ENCODE assay signal across 1 cellular context in the genomic region with DNA sequence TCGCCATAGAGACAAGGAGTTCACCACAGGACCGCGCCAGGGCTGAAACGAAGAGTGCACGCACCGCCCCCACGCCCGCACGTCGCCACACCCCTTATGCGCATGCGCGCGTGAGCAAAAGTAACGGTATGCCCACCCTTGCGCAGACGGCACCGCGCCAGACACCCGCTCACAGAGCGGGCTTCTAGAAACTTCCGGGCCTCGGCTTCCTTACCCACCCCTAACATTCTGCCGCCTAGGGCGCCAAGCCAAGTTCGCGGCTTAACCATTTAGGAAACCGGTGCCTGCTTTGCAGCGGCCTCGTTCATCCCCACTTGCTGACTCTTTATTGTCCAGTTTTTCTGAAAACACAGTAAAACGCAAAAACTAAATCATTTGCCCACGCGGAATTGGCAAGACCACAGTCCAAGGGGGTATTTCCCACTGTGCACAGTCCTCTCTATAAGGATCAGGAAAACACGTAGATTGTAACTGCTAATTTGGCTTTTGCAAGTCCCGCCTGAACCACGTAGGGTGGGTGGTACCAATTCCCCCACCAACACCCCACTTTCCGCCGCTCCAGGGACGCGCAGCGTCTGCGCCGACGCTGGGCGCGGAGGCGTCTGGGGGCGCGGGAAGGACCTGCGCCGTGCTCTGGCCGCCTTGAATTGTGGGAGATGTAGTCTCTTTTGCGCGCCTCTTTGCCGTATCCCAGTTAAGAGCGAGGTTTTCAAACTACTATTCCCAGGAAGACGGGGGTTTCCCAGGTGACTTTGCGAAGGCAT.
A peak's percentile ranks its signal among the peaks of the same experiment; 100 is the strongest.
TF ChIP-seq lines count a peak whose summit lies in the region.

A gene with protein sequence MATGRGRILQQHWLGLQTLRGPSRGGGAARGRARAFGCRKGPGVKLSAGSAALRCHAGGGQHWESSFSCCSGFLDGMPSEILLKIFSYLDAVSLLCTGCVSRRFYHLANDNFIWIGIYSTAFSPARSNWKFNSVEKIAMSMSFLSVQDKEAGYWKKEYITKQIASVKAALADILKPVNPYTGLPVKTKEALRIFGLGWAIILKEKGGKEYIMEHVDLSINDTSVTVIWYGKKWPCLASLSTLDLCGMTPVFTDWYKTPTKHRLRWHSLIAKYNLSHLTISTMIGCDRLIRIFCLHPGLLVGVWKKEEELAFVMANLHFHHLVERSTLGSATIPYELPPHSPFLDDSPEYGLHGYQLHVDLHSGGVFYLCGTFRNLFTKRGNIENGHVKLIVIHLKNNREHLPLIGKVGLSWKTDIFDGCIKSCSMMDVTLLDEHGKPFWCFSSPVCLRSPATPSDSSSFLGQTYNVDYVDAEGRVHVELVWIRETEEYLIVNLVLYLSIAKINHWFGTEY (minus strand): TSS at position 56 of the 764 bp plus-strand sequence. CDS start 49 bp downstream, at position 7.
A gene with protein sequence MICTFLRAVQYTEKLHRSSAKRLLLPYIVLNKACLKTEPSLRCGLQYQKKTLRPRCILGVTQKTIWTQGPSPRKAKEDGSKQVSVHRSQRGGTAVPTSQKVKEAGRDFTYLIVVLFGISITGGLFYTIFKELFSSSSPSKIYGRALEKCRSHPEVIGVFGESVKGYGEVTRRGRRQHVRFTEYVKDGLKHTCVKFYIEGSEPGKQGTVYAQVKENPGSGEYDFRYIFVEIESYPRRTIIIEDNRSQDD (plus strand): TSS at position 745 of the 764 bp plus-strand sequence. CDS start 286 bp downstream, outside the sequence.

TF ChIP-seq in IMR-90, 13 proteins besides CTCF, POLR2A, EP300 and RAD21:
- TF ChIP-seq, protein P1, sequence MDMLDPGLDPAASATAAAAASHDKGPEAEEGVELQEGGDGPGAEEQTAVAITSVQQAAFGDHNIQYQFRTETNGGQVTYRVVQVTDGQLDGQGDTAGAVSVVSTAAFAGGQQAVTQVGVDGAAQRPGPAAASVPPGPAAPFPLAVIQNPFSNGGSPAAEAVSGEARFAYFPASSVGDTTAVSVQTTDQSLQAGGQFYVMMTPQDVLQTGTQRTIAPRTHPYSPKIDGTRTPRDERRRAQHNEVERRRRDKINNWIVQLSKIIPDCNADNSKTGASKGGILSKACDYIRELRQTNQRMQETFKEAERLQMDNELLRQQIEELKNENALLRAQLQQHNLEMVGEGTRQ (IDR thresholded peaks at IDR 0.05; ENCODE audit: low read depth, low read length): 0 out of 2 replicates have a peak, but pooled peaks have one; percentile 31
- TF ChIP-seq RFX5 (IDR thresholded peaks at IDR 0.05; ENCODE audit: low read depth, low read length): no peak
- peak; percentile 36; the same call in 1 of the 2 replicates for TF ChIP-seq CEBPB (IDR thresholded peaks at IDR 0.05; ENCODE audit: low read depth, low read length)
- TF ChIP-seq NFE2L2 (IDR thresholded peaks at IDR 0.05; ENCODE audit: low read depth, low read length): no peak
- peak; percentile 74; the same call in 1 of the 2 replicates for TF ChIP-seq MXI1 (IDR thresholded peaks at IDR 0.05; ENCODE audit: borderline replicate concordance, low read depth, low read length)
- peak; percentile 79; the same call in 1 of the 2 replicates for TF ChIP-seq MAZ (IDR thresholded peaks at IDR 0.05; ENCODE audit: borderline replicate concordance, low read depth, low read length)
- TF ChIP-seq BHLHE40 (IDR thresholded peaks at IDR 0.05; ENCODE audit: low read depth, low read length): peak; percentile 44; the same call in 1 of the 2 replicates
